In the genomic region with DNA sequence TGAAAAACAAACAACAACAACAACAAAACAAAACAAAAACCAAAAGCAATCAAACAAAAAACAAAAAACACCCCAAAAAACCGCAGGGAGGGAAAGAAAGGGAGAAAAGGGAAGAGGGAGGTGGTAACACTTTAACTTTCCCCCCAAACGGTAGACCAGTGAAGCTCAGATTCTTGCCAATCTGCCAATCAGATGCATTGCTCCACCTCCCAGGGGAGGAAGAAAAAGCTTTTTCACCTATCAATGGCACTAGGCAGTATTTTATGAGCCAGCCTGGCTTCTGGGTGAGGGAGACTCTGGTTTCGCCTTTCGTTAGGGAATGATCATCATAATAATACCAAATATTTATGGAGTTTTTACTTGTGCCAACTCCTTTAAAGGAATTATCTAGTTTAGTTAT, we compare ENCODE assay signal across 1 cellular context.
TF ChIP-seq lines count a peak whose summit lies in the region.

No MANE protein-coding gene starts in this region.

TF ChIP-seq in GM23338, 12 proteins besides CTCF, POLR2A, EP300 and RAD21:
- TF ChIP-seq, protein P1, sequence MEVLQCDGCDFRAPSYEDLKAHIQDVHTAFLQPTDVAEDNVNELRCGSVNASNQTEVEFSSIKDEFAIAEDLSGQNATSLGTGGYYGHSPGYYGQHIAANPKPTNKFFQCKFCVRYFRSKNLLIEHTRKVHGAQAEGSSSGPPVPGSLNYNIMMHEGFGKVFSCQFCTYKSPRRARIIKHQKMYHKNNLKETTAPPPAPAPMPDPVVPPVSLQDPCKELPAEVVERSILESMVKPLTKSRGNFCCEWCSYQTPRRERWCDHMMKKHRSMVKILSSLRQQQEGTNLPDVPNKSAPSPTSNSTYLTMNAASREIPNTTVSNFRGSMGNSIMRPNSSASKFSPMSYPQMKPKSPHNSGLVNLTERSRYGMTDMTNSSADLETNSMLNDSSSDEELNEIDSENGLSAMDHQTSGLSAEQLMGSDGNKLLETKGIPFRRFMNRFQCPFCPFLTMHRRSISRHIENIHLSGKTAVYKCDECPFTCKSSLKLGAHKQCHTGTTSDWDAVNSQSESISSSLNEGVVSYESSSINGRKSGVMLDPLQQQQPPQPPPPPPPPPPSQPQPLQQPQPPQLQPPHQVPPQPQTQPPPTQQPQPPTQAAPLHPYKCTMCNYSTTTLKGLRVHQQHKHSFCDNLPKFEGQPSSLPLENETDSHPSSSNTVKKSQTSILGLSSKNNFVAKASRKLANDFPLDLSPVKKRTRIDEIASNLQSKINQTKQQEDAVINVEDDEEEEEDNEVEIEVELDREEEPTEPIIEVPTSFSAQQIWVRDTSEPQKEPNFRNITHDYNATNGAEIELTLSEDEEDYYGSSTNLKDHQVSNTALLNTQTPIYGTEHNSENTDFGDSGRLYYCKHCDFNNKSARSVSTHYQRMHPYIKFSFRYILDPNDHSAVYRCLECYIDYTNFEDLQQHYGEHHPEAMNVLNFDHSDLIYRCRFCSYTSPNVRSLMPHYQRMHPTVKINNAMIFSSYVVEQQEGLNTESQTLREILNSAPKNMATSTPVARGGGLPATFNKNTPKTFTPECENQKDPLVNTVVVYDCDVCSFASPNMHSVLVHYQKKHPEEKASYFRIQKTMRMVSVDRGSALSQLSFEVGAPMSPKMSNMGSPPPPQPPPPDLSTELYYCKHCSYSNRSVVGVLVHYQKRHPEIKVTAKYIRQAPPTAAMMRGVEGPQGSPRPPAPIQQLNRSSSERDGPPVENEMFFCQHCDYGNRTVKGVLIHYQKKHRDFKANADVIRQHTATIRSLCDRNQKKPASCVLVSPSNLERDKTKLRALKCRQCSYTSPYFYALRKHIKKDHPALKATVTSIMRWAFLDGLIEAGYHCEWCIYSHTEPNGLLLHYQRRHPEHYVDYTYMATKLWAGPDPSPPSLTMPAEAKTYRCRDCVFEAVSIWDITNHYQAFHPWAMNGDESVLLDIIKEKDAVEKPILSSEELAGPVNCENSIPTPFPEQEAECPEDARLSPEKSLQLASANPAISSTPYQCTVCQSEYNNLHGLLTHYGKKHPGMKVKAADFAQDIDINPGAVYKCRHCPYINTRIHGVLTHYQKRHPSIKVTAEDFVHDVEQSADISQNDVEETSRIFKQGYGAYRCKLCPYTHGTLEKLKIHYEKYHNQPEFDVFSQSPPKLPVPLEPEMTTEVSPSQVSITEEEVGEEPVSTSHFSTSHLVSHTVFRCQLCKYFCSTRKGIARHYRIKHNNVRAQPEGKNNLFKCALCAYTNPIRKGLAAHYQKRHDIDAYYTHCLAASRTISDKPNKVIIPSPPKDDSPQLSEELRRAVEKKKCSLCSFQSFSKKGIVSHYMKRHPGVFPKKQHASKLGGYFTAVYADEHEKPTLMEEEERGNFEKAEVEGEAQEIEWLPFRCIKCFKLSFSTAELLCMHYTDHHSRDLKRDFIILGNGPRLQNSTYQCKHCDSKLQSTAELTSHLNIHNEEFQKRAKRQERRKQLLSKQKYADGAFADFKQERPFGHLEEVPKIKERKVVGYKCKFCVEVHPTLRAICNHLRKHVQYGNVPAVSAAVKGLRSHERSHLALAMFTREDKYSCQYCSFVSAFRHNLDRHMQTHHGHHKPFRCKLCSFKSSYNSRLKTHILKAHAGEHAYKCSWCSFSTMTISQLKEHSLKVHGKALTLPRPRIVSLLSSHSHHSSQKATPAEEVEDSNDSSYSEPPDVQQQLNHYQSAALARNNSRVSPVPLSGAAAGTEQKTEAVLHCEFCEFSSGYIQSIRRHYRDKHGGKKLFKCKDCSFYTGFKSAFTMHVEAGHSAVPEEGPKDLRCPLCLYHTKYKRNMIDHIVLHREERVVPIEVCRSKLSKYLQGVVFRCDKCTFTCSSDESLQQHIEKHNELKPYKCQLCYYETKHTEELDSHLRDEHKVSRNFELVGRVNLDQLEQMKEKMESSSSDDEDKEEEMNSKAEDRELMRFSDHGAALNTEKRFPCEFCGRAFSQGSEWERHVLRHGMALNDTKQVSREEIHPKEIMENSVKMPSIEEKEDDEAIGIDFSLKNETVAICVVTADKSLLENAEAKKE (CRISPR knock-in tag; IDR thresholded peaks at IDR 0.05) = no peak
- TF ChIP-seq EZH2 (IDR thresholded peaks at IDR 0.05; ENCODE audit: low read depth, unreplicated experiment) (no peak), ZNF331 (CRISPR knock-in tag; IDR thresholded peaks at IDR 0.05; ENCODE audit: low read depth) (no peak), STAT1 (IDR thresholded peaks at IDR 0.05; ENCODE audit: unreplicated experiment) (no peak), POLR2AphosphoS5 (IDR thresholded peaks at IDR 0.05; ENCODE audit: low read depth) (no peak), NANOG (IDR thresholded peaks at IDR 0.05; ENCODE audit: borderline replicate concordance) (no peak), ZNF114 (CRISPR knock-in tag; IDR thresholded peaks at IDR 0.05) (no peak), JUNB (IDR thresholded peaks at IDR 0.05; ENCODE audit: unreplicated experiment) (no peak), EZH2phosphoT487 (IDR thresholded peaks at IDR 0.05; ENCODE audit: unreplicated experiment) (no peak), CREB1 (CRISPR knock-in tag; IDR thresholded peaks at IDR 0.05; ENCODE audit: low read depth) (no peak)
- TF ChIP-seq, protein P2, sequence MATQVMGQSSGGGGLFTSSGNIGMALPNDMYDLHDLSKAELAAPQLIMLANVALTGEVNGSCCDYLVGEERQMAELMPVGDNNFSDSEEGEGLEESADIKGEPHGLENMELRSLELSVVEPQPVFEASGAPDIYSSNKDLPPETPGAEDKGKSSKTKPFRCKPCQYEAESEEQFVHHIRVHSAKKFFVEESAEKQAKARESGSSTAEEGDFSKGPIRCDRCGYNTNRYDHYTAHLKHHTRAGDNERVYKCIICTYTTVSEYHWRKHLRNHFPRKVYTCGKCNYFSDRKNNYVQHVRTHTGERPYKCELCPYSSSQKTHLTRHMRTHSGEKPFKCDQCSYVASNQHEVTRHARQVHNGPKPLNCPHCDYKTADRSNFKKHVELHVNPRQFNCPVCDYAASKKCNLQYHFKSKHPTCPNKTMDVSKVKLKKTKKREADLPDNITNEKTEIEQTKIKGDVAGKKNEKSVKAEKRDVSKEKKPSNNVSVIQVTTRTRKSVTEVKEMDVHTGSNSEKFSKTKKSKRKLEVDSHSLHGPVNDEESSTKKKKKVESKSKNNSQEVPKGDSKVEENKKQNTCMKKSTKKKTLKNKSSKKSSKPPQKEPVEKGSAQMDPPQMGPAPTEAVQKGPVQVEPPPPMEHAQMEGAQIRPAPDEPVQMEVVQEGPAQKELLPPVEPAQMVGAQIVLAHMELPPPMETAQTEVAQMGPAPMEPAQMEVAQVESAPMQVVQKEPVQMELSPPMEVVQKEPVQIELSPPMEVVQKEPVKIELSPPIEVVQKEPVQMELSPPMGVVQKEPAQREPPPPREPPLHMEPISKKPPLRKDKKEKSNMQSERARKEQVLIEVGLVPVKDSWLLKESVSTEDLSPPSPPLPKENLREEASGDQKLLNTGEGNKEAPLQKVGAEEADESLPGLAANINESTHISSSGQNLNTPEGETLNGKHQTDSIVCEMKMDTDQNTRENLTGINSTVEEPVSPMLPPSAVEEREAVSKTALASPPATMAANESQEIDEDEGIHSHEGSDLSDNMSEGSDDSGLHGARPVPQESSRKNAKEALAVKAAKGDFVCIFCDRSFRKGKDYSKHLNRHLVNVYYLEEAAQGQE (IDR thresholded peaks at IDR 0.05; ENCODE audit: unreplicated experiment) = no peak
- TF ChIP-seq, protein P3, sequence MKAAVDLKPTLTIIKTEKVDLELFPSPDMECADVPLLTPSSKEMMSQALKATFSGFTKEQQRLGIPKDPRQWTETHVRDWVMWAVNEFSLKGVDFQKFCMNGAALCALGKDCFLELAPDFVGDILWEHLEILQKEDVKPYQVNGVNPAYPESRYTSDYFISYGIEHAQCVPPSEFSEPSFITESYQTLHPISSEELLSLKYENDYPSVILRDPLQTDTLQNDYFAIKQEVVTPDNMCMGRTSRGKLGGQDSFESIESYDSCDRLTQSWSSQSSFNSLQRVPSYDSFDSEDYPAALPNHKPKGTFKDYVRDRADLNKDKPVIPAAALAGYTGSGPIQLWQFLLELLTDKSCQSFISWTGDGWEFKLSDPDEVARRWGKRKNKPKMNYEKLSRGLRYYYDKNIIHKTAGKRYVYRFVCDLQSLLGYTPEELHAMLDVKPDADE (IDR thresholded peaks at IDR 0.05) = no peak
